ENCODE assay signal across 8 cellular contexts in genomic region chr19:10655457-10656312, GRCh38. TPM values are rescaled to one million over a fixed set of nuclear protein-coding genes. Genes with fewer than 3 reads are reported as not detected.
A peak's percentile ranks its signal among the peaks of the same experiment; 100 is the strongest.
DNase-seq lines count a peak whose midpoint lies in the region; ATAC-seq, FAIRE-seq and TF ChIP-seq lines count a peak whose summit lies in the region.

No MANE protein-coding gene starts in this region.

- H3K27ac ChIP-seq in RWPE2 (ENCODE audit: poor library complexity, severe bottlenecking) (peak overlapping the region; percentile 88), ectodermal cell (ENCODE audit: insufficient read depth, low read depth, low read length, poor library complexity, severe bottlenecking) (peak overlapping the region; percentile 72)

- H3K27me3 ChIP-seq in RWPE2 (ENCODE audit: insufficient read depth, poor library complexity, severe bottlenecking) (no peaks in the 10 kb centered on the region), ectodermal cell (ENCODE audit: control insufficient read depth, insufficient read depth, low read length, poor library complexity, severe bottlenecking) (no peaks in the 10 kb centered on the region)

- no peak for FAIRE-seq in GM12892 (lab: Jason Lieb, UNC)

- WGBS in ectodermal cell, 2 experiments: 1% methylated on average over 16 of the region's 16 CpGs

- H3K9me3 ChIP-seq in RWPE2 (ENCODE audit: severe bottlenecking): no peaks in the 10 kb centered on the region
- no peaks in the 10 kb centered on the region for H3K9me3 ChIP-seq in ectodermal cell (ENCODE audit: control insufficient read depth, low read length)

- H3K4me1 Mint-ChIP-seq in naive B cell: peaks cover 29 to 63% (median 38%) of the 10 kb centered on the region in 3 donors

- H3K36me3 ChIP-seq in RWPE2 (ENCODE audit: low read depth) (peaks cover 56% of the 10 kb centered on the region), ectodermal cell (ENCODE audit: control insufficient read depth, insufficient read depth, low read length) (peaks cover 13% of the 10 kb centered on the region)

- no peak for TF ChIP-seq POLR2A in GM12892 (IDR thresholded peaks at IDR 0.05; ENCODE audit: low read depth, low read length)

- H3K4me1 ChIP-seq in RWPE2 (ENCODE audit: insufficient read depth, poor library complexity, severe bottlenecking): peaks cover 12% of the 10 kb centered on the region
- peaks cover 6% of the 10 kb centered on the region for H3K4me1 ChIP-seq in ectodermal cell (ENCODE audit: control insufficient read depth, insufficient read depth, low read length)

- H3K9me3 Mint-ChIP-seq in naive B cell: peaks cover 0 to 3% (median 0%) of the 10 kb centered on the region in 7 donors

- no peak for TF ChIP-seq CTCF in RWPE2 (IDR thresholded peaks at IDR 0.05; ENCODE audit: poor library complexity, severe bottlenecking)

- H3K27ac Mint-ChIP-seq in naive B cell: peak overlapping the region; percentile 96 to 99 (median 98)

- H3K36me3 Mint-ChIP-seq in naive B cell: no peaks in the 10 kb centered on the region

- peak overlapping the region; percentile 88 to 98 (median 92) for H3K4me3 Mint-ChIP-seq in naive B cell

- H3K4me3 ChIP-seq in RWPE2 (ENCODE audit: severe bottlenecking) (peak overlapping the region; percentile 83), ectodermal cell (ENCODE audit: insufficient read depth, low read depth, low read length) (peak overlapping the region; percentile 98)

- in situ Hi-C loops in ACHN (cut with HindIII; ENCODE audit: low pct_ligation_motif_present, low pct_unique_long_range_greater_than_20kb, low sequenced_read_pairs): no loop called here

- peaks cover 0 to 4% (median 0%) of the 10 kb centered on the region in 3 donors for H3K27me3 Mint-ChIP-seq in naive B cell

- DNase-seq in ACHN (peak; percentile 29), GM03348 (ENCODE audit: low spot score) (peak; percentile 26), RWPE2 (ENCODE audit: low spot score) (no peak), naive B cell (no peak), GM12892 (ENCODE audit: insufficient read length) (no peak)

- ATAC-seq in RWPE2 (ENCODE audit: low read depth) (peak; percentile 7; the same call in 1 of the 3 replicates), naive B cell (ENCODE audit: low read depth in 2 of 2) (no peak), GM21576 (IDR thresholded peaks at IDR 0.05; ENCODE audit: unreplicated experiment) (no peak), GM18502 (IDR thresholded peaks at IDR 0.05; ENCODE audit: poor library complexity, unreplicated experiment) (no peak)

RNA-seq across cellular contexts. Expression of gene ILF3, which starts 1.5 kb away (rescaled TPM):
- 641 TPM for polyA plus RNA-seq in ectodermal cell (2013, experiment 1 of 4)
- polyA plus RNA-seq in ectodermal cell (2013, experiment 2 of 4): 669 TPM
- polyA plus RNA-seq in ectodermal cell (2013, experiment 3 of 4): 454 TPM
- 486 TPM for polyA plus RNA-seq in ectodermal cell (2013, experiment 4 of 4)
- 10 to 100 TPM; 34.2 to 95.0 (median 71.6) TPM for polyA plus RNA-seq in naive B cell (ENCODE audit: low read depth in 6 of 6)
- polyA plus RNA-seq in GM12892 (2012; ENCODE audit: missing spikeins): 171 TPM

RNA-seq across cellular contexts. Expression of gene SLC44A2, which starts 30.3 kb away (rescaled TPM):
- polyA plus RNA-seq in ectodermal cell (2013, experiment 1 of 4): 184 TPM
- 199 TPM for polyA plus RNA-seq in ectodermal cell (2013, experiment 2 of 4)
- 149 TPM for polyA plus RNA-seq in ectodermal cell (2013, experiment 3 of 4)
- polyA plus RNA-seq in ectodermal cell (2013, experiment 4 of 4): 159 TPM
- polyA plus RNA-seq in naive B cell (ENCODE audit: low read depth in 6 of 6): 100 to 1,000 TPM; 290 to 499 (median 313) TPM
- 27.4 TPM for polyA plus RNA-seq in GM12892 (2012; ENCODE audit: missing spikeins)

RNA-seq across cellular contexts. Expression of gene QTRT1, which starts 45.6 kb away (rescaled TPM):
- 47.1 TPM for polyA plus RNA-seq in ectodermal cell (2013, experiment 1 of 4)
- 38.6 TPM for polyA plus RNA-seq in ectodermal cell (2013, experiment 2 of 4)
- polyA plus RNA-seq in ectodermal cell (2013, experiment 3 of 4): 30.2 TPM
- 35.6 TPM for polyA plus RNA-seq in ectodermal cell (2013, experiment 4 of 4)
- polyA plus RNA-seq in naive B cell (ENCODE audit: low read depth in 6 of 6): 10 to 100 TPM; 39.0 to 82.5 (median 46.2) TPM
- polyA plus RNA-seq in GM12892 (2012; ENCODE audit: missing spikeins): 33.5 TPM

Comparison
In these comparisons a context has a peak if more than half of its experiments do, and no peak if none do; other contexts are left out.
1. DNase-seq: peak in ACHN (single experiment) and GM03348 (single experiment); none in RWPE2 (single experiment), naive B cell (single experiment) and GM12892 (single experiment).